ENCODE assay signal across 8 cellular contexts in the genomic region with DNA sequence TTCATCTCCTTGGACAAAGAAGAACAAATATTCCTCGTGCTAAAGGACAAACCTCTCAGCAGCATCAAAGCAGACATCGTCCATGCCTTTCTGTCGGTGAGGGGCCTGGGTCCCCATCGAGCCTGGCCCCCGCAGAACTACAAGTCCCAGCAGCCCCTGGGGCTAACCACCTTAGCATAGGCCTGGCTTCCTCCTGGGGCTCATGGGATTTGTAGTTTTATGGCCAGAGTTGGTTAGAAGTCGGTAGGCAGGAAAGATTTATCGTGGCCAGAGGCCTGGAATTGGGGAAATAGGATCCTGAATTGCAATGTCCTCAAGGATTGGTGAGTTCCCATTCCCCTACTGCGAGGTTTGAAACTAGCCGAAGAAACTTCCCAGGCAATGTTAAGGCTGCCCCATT. TPM values are rescaled to one million over a fixed set of nuclear protein-coding genes. Genes with fewer than 3 reads are reported as not detected.
DNase-seq lines count a peak whose midpoint lies in the region; TF ChIP-seq lines count a peak whose summit lies in the region.

No MANE protein-coding gene starts in this region.

- peaks cover 30% of the 10 kb centered on the region for H3K36me3 ChIP-seq in osteoblast (ENCODE audit: insufficient read depth, low read length)

- TF ChIP-seq RAD21 in Ishikawa (IDR thresholded peaks at IDR 0.05; ENCODE audit: low read depth): no peak

- no peak overlapping the region for H2AFZ ChIP-seq in osteoblast (ENCODE audit: low read length)

- H3K4me3 Mint-ChIP-seq in CD14-positive monocyte: no peak overlapping the region

- no peak overlapping the region for H3K4me2 ChIP-seq in osteoblast (ENCODE audit: insufficient read depth, low read length)

- no peak overlapping the region for H3K27ac ChIP-seq in osteoblast (ENCODE audit: low read depth, low read length)

- H3K9me3 Mint-ChIP-seq in CD14-positive monocyte: peaks cover 0 to 13% (median 6%) of the 10 kb centered on the region in 7 donors

- peaks cover 7% of the 10 kb centered on the region for H3K4me1 ChIP-seq in osteoblast (ENCODE audit: insufficient read depth, low read length)

- TF ChIP-seq CTCF in osteoblast (IDR thresholded peaks at IDR 0.05; ENCODE audit: extremely low read depth, low read depth, low read length) (no peak), CD14-positive monocyte (IDR thresholded peaks at IDR 0.05) (no peak)

- no peaks in the 10 kb centered on the region for H3K9me3 ChIP-seq in osteoblast (ENCODE audit: low read depth, low read length)

- H3K79me2 ChIP-seq in osteoblast (ENCODE audit: insufficient read depth, low read length): no peaks in the 10 kb centered on the region

- no peak for TF ChIP-seq EP300 in Ishikawa (IDR thresholded peaks at IDR 0.05; ENCODE audit: borderline replicate concordance)

- DNase-seq in COLO829 (ENCODE audit: low spot score) (peak; percentile 53), T-helper 9 cell (peak; percentile 45), T47D (ENCODE audit: low read depth in 1 of 2, low spot score in 1 of 2) (peak; percentile 50 to 57), osteoblast (ENCODE audit: insufficient read length, low spot score, missing footprints) (peak; percentile 91), globus pallidus (ENCODE audit: low spot score) (no peak), inferior parietal cortex (ENCODE audit: extremely low spot score) (no peak), CD14-positive monocyte (ENCODE audit: low spot score) (no peak)

- peaks cover 13% of the 10 kb centered on the region for H3K4me1 Mint-ChIP-seq in CD14-positive monocyte

- intact Hi-C loops in CD14-positive monocyte (cut with micrococcal nuclease): no loop called here

- no peaks in the 10 kb centered on the region for H3K36me3 Mint-ChIP-seq in CD14-positive monocyte

- H3K27me3 ChIP-seq in osteoblast (ENCODE audit: insufficient read depth, low read length): no peaks in the 10 kb centered on the region

- peak overlapping the region in 2 of 7 donors; percentile 68 for H3K27ac Mint-ChIP-seq in CD14-positive monocyte

- H3K4me3 ChIP-seq in osteoblast (ENCODE audit: insufficient read depth, low read length): no peak overlapping the region

- in situ Hi-C loops in T47D (cut with HindIII; ENCODE audit: low pct_unique_long_range_greater_than_20kb, low sequenced_read_pairs): no loop called here

- peaks cover 2 to 5% (median 2%) of the 10 kb centered on the region in 3 donors for H3K27me3 Mint-ChIP-seq in CD14-positive monocyte (ENCODE audit: low read depth in 3 of 3)

- no peaks in the 10 kb centered on the region for H4K20me1 ChIP-seq in osteoblast (ENCODE audit: insufficient read depth, low read length)

TF ChIP-seq in Ishikawa, 13 proteins besides CTCF, POLR2A, EP300 and RAD21:
- 0 out of 2 replicates have a peak, but pooled peaks have one; percentile 14 for TF ChIP-seq CREB1 (IDR thresholded peaks at IDR 0.05; ENCODE audit: low read depth)
- no peak for TF ChIP-seq NFIC (IDR thresholded peaks at IDR 0.05)
- no peak for TF ChIP-seq TAF1 (IDR thresholded peaks at IDR 0.05; ENCODE audit: low read depth)
TF ChIP-seq in Ishikawa: peak in this region for 1.

RNA-seq across cellular contexts. Expression of gene TMEM150B, which starts 19.6 kb away (rescaled TPM):
- under 0.01 and 0.29 TPM in 2 replicates for total RNA-seq in osteoblast
- 10 to 100 TPM; 10.1 to 11.2 TPM for polyA plus RNA-seq in CD14-positive monocyte

RNA-seq across cellular contexts. Expression of gene BRSK1, which starts 21.7 kb away (rescaled TPM):
- 1.8 and 4.0 TPM in 2 replicates for total RNA-seq in osteoblast
- polyA plus RNA-seq in CD14-positive monocyte: not detected

RNA-seq across cellular contexts. Expression of gene HSPBP1, which starts 25.6 kb away (rescaled TPM):
- total RNA-seq in osteoblast: 20.6 and 26.4 TPM in 2 replicates
- 10 to 100 TPM; 15.3 to 17.0 TPM for polyA plus RNA-seq in CD14-positive monocyte

RNA-seq across cellular contexts. Expression of gene KMT5C, which starts 34.2 kb away (rescaled TPM):
- 9.7 and 10.9 TPM in 2 replicates for total RNA-seq in osteoblast
- 1 to 10 TPM in 1 of 2 donors, under 1 TPM in 1; 0.89 to 1.5 TPM for polyA plus RNA-seq in CD14-positive monocyte

RNA-seq across cellular contexts. Expression of gene PPP6R1, which starts 46.7 kb away (rescaled TPM):
- total RNA-seq in osteoblast: 27.1 and 32.6 TPM in 2 replicates
- polyA plus RNA-seq in CD14-positive monocyte: 10 to 100 TPM; 16.9 to 22.0 TPM

Comparison
In these comparisons a context has a peak if more than half of its experiments do, and no peak if none do; other contexts are left out.
1. DNase-seq: peak in COLO829 (single experiment), T-helper 9 cell (single experiment), T47D (2 of 2) and osteoblast (single experiment); none in globus pallidus (single experiment), inferior parietal cortex (single experiment) and CD14-positive monocyte (single experiment).